18 cellular contexts compared by ENCODE assay signal in genomic region chr9:91477106-91477505, GRCh38.
"Had no signal": no experiment of that assay in that cellular context is flagged by ENCODE, and none has a peak within 500 bp of the region (broad histone marks: within the 10 kb centered on the region; RNA-seq: fewer than 3 reads in every experiment).

No MANE protein-coding gene starts in this region.

- DNase-seq: activated CD4-positive, alpha-beta T cell treated with anti-CD3 and anti-CD28 coated beads, Interleukin-2, amount 50 U/mL, for 48 hours; activated naive CD4-positive, alpha-beta T cell treated with Interleukin-2 at 50 U/mL for 16 hours; activated naive CD8-positive, alpha-beta T cell treated with anti-CD3 and anti-CD28 coated beads for 36 hours; activated T-cell treated with anti-CD3 and anti-CD28 coated beads, Interleukin-2, amount 50 U/mL, for 48 hours; amniotic stem cell; cerebellar nuclear complex; kidney; left lung; naive thymus-derived CD8-positive, alpha-beta T cell; pancreas; psoas muscle; stimulated activated CD4-positive, alpha-beta T cell treated with anti-CD3 and anti-CD28 coated beads, Interleukin-4, amount 100 ng/mL, for 24 hours; stimulated activated naive CD8-positive, alpha-beta T cell treated with anti-CD3 and anti-CD28 coated beads, Interleukin-15, Interleukin-2, amounts not matched to agents 100 U/mL and 50 U/mL, for 24 hours; thyroid gland had no signal

- H3K4me3 ChIP-seq: coronary artery, left lung, lung, pancreas, psoas muscle, right atrium auricular region, thyroid gland had no signal

- H3K4me1 ChIP-seq: left lung, pancreas, psoas muscle, right atrium auricular region, thyroid gland had no signal

- H3K9me3 ChIP-seq: left lung, neutrophil, pancreas, psoas muscle, right atrium auricular region, thyroid gland had no signal

- H3K27ac ChIP-seq: coronary artery, left lung, neutrophil, pancreas, psoas muscle, right atrium auricular region, thyroid gland had no signal

- H3K36me3 ChIP-seq: left lung, neutrophil, pancreas, right atrium auricular region, thyroid gland had no signal

- H3K27me3 ChIP-seq: left lung, pancreas, right atrium auricular region, thyroid gland had no signal
